In genomic region chr18:48138211-48138610, GRCh38 we compare ENCODE assay signal across 18 cellular contexts.
DNase-seq lines count a peak whose midpoint lies in the region; ATAC-seq and TF ChIP-seq lines count a peak whose summit lies in the region.
"Had no signal": no experiment of that assay in that cellular context is flagged by ENCODE, and none has a peak within 500 bp of the region (broad histone marks: within the 10 kb centered on the region; RNA-seq: fewer than 3 reads in every experiment).

No MANE protein-coding gene starts in this region.

- TF ChIP-seq EP300 in suprapubic skin (IDR thresholded peaks at IDR 0.05), result no peak

- H3K9me3 ChIP-seq in suprapubic skin, result no peaks in the 10 kb centered on the region
- H3K9me3 ChIP-seq: HAP-1, testis had no signal

- H3K27me3 Mint-ChIP-seq in activated naive CD4-positive, alpha-beta T cell treated with anti-CD3 and anti-CD28 coated beads for 36 hours (ENCODE audit: low read depth), result peaks cover 40% of the 10 kb centered on the region

- no peaks in the 10 kb centered on the region for H3K9me3 Mint-ChIP-seq in activated naive CD4-positive, alpha-beta T cell treated with anti-CD3 and anti-CD28 coated beads for 36 hours

- intact Hi-C loops in activated naive CD4-positive, alpha-beta T cell treated with anti-CD3 and anti-CD28 coated beads for 36 hours (cut with micrococcal nuclease), result no loop called here

- H3K4me3 ChIP-seq in suprapubic skin, result no peak overlapping the region
- H3K4me3 ChIP-seq: HAP-1, testis had no signal

- POLR2A ChIA-PET in RWPE1 (lab: Yijun Ruan, JAX; ENCODE audit: low non-redundant PET), result no interaction called here

- no peaks in the 10 kb centered on the region for H3K36me3 ChIP-seq in suprapubic skin
- H3K36me3 ChIP-seq: HAP-1 had no signal

- peaks cover 7% of the 10 kb centered on the region for H3K4me1 Mint-ChIP-seq in activated naive CD4-positive, alpha-beta T cell treated with anti-CD3 and anti-CD28 coated beads for 36 hours (ENCODE audit: low read depth)

- CTCF ChIA-PET in RWPE1 (lab: Yijun Ruan, JAX), result no interaction called here
- CTCF ChIA-PET in activated naive CD4-positive, alpha-beta T cell treated with anti-CD3 and anti-CD28 coated beads for 36 hours (lab: Charles Lee), result no interaction called here

- H3K27ac Mint-ChIP-seq in activated naive CD4-positive, alpha-beta T cell treated with anti-CD3 and anti-CD28 coated beads for 36 hours, result no peak overlapping the region

- no peak overlapping the region for H3K4me3 Mint-ChIP-seq in activated naive CD4-positive, alpha-beta T cell treated with anti-CD3 and anti-CD28 coated beads for 36 hours

- TF ChIP-seq CTCF in RWPE1 (conservative IDR thresholded peaks at IDR 0.05; ENCODE audit: low read depth), result no peak
- TF ChIP-seq CTCF in suprapubic skin (IDR thresholded peaks at IDR 0.05), result no peak

- no peaks in the 10 kb centered on the region for H3K36me3 Mint-ChIP-seq in activated naive CD4-positive, alpha-beta T cell treated with anti-CD3 and anti-CD28 coated beads for 36 hours (ENCODE audit: low read depth)

- peaks cover 83% of the 10 kb centered on the region for H3K4me1 ChIP-seq in suprapubic skin
- H3K4me1 ChIP-seq: HAP-1 had no signal

- DNase-seq in DMS 273 (lab: John Stamatoyannopoulos, UW; ENCODE audit: unreplicated experiment) (peak; percentile 32), DMS 273 treated with DMSO at 0.1 percent for 48 hours (lab: John Stamatoyannopoulos, UW) (no peak), RWPE1 (ENCODE audit: low spot score) (no peak), left kidney (ENCODE audit: low read depth, low spot score) (peak; percentile 50), suprapubic skin (ENCODE audit: low spot score in 2 of 2) (no peak), NCI-H1105 treated with DMSO at 0.1 percent for 48 hours (lab: John Stamatoyannopoulos, UW) (no peak)
- DNase-seq in activated naive CD4-positive, alpha-beta T cell treated with anti-CD3 and anti-CD28 coated beads for 36 hours, result no peak
- DNase-seq: activated CD4-positive, CD25-positive, alpha-beta regulatory T cell treated with anti-CD3 and anti-CD28 coated beads, Interleukin-2, amount 50 U/mL, for 72 hours; foreskin keratinocyte; Karpas-422; midbrain; NCI-H146; stimulated activated CD4-positive, alpha-beta T cell treated with anti-CD3 and anti-CD28 coated beads, Interleukin-4, amount 100 ng/mL, for 24 hours; T-helper 9 cell; testis had no signal

- no peak for ATAC-seq in GM19328 (IDR thresholded peaks at IDR 0.05; ENCODE audit: unreplicated experiment)
- ATAC-seq: foreskin keratinocyte had no signal

- TF ChIP-seq POLR2A in suprapubic skin (IDR thresholded peaks at IDR 0.05), result no peak

- H3K27me3 ChIP-seq in suprapubic skin, result peaks cover 5% of the 10 kb centered on the region
- H3K27me3 ChIP-seq: testis had no signal

- H3K27ac ChIP-seq in RWPE1, result peak overlapping the region; percentile 92
- H3K27ac ChIP-seq in suprapubic skin, result peak overlapping the region; percentile 92
- H3K27ac ChIP-seq: 22Rv1, foreskin keratinocyte, testis had no signal

- 71% methylated on average over 4 of the region's 4 CpGs for WGBS in suprapubic skin

Comparison
In these comparisons a context has a peak if more than half of its experiments do, and no peak if none do; other contexts are left out.
1. DNase-seq: peak in DMS 273 (single experiment) and left kidney (single experiment); none in DMS 273 treated with DMSO at 0.1 percent for 48 hours (single experiment), RWPE1 (single experiment), suprapubic skin (0 of 2), activated naive CD4-positive, alpha-beta T cell treated with anti-CD3 and anti-CD28 coated beads for 36 hours (single experiment) and NCI-H1105 treated with DMSO at 0.1 percent for 48 hours (single experiment).